ENCODE assay signal across 14 cellular contexts in genomic region chr1:52571783-52572182, GRCh38. TPM values are rescaled to one million over a fixed set of nuclear protein-coding genes. Genes with fewer than 3 reads are reported as not detected.
DNase-seq lines count a peak whose midpoint lies in the region; ATAC-seq, FAIRE-seq and TF ChIP-seq lines count a peak whose summit lies in the region.
"Had no signal": no experiment of that assay in that cellular context is flagged by ENCODE, and none has a peak within 500 bp of the region (broad histone marks: within the 10 kb centered on the region; RNA-seq: fewer than 3 reads in every experiment).

No MANE protein-coding gene starts in this region.

- TF ChIP-seq POLR2A in H54 (IDR thresholded peaks at IDR 0.05; ENCODE audit: low read depth, low read length) (no peak), erythroblast (IDR thresholded peaks at IDR 0.05; ENCODE audit: low read length) (no peak)

- in situ Hi-C loops in ACHN (cut with HindIII; ENCODE audit: low pct_ligation_motif_present, low pct_unique_long_range_greater_than_20kb, low sequenced_read_pairs) = no loop called here

- peaks cover 29 to 33% of the 10 kb centered on the region in 2 donors for H3K4me1 Mint-ChIP-seq in natural killer cell
- H3K4me1 Mint-ChIP-seq in HFFc6 (ENCODE audit: low read depth) = peaks cover 32% of the 10 kb centered on the region

- peak; percentile 90 for FAIRE-seq in H54 (lab: Jason Lieb, UNC)

- H3K27me3 Mint-ChIP-seq in natural killer cell (ENCODE audit: low read depth in 2 of 2) (no peaks in the 10 kb centered on the region), HFFc6 (ENCODE audit: insufficient read depth) (peaks cover 7% of the 10 kb centered on the region)
- H3K27me3 Mint-ChIP-seq: naive B cell had no signal

- H3K9me3 Mint-ChIP-seq in natural killer cell = no peaks in the 10 kb centered on the region
- H3K9me3 Mint-ChIP-seq in HFFc6 = no peaks in the 10 kb centered on the region

- DNase-seq in ACHN = peak; percentile 22
- no peak for DNase-seq in H54 (ENCODE audit: insufficient read length, low spot score)
- DNase-seq in OCI-M1 (lab: John Stamatoyannopoulos, UW) = peak; percentile 76
- DNase-seq in erythroblast (lab: John Stamatoyannopoulos, UW) = peak; percentile 31 to 52
- DNase-seq in natural killer cell = no peak
- no peak for DNase-seq in SW 1271 (lab: John Stamatoyannopoulos, UW)
- no peak for DNase-seq in HFFc6
- no peak for DNase-seq in activated T-cell treated with anti-CD3 and anti-CD28 coated beads for 4 hours
- DNase-seq: amniotic stem cell, glutamatergic neuron, naive B cell, NCI-H446, Right ventricle myocardium superior, substantia nigra had no signal

- H3K36me3 Mint-ChIP-seq in natural killer cell (no peaks in the 10 kb centered on the region), HFFc6 (ENCODE audit: low read depth) (no peaks in the 10 kb centered on the region)
- H3K36me3 Mint-ChIP-seq: naive B cell had no signal

- intact Hi-C loops in natural killer cell (cut with micrococcal nuclease) = no loop called here

- no peak for ATAC-seq in natural killer cell

- no peak overlapping the region for H3K27ac Mint-ChIP-seq in natural killer cell
- no peak overlapping the region for H3K27ac Mint-ChIP-seq in HFFc6
- H3K27ac Mint-ChIP-seq: naive B cell had no signal

- no peak for TF ChIP-seq CTCF in natural killer cell (IDR thresholded peaks at IDR 0.05)
- TF ChIP-seq CTCF in HFFc6 (IDR thresholded peaks at IDR 0.05) = no peak

- H3K4me3 Mint-ChIP-seq in natural killer cell = no peak overlapping the region
- no peak overlapping the region for H3K4me3 Mint-ChIP-seq in HFFc6
- H3K4me3 Mint-ChIP-seq: naive B cell had no signal

RNA-seq across cellular contexts. Expression of gene TUT4, which starts 18.9 kb away (rescaled TPM):
- 100 to 1,000 TPM; 124 to 156 (median 125) TPM for total RNA-seq in natural killer cell
- total RNA-seq in HFFc6 (2021; fragmentation: NEBNext Ultra II Directional; extraction: Animal tissue kit (Norgen Biotek cat#: 25700)) = 10 to 100 TPM; 24.1 to 32.0 (median 27.2) TPM

RNA-seq across cellular contexts. Expression of gene GPX7, which starts 30.4 kb away (rescaled TPM):
- total RNA-seq in natural killer cell = 10 to 100 TPM in 2 of 3 donors, 1 to 10 TPM in 1; 9.7 to 10.6 (median 10.2) TPM
- 10 to 100 TPM; 15.5 to 24.6 (median 18.6) TPM for total RNA-seq in HFFc6 (2021; fragmentation: NEBNext Ultra II Directional; extraction: Animal tissue kit (Norgen Biotek cat#: 25700))

Comparison
In these comparisons a context has a peak if more than half of its experiments do, and no peak if none do; other contexts are left out.
1. DNase-seq: peak in ACHN (single experiment), OCI-M1 (single experiment) and erythroblast (2 of 2); none in H54 (single experiment), natural killer cell (single experiment), SW 1271 (0 of 2), HFFc6 (single experiment) and activated T-cell treated with anti-CD3 and anti-CD28 coated beads for 4 hours (single experiment).